ENCODE assay signal across 22 cellular contexts in the genomic region with DNA sequence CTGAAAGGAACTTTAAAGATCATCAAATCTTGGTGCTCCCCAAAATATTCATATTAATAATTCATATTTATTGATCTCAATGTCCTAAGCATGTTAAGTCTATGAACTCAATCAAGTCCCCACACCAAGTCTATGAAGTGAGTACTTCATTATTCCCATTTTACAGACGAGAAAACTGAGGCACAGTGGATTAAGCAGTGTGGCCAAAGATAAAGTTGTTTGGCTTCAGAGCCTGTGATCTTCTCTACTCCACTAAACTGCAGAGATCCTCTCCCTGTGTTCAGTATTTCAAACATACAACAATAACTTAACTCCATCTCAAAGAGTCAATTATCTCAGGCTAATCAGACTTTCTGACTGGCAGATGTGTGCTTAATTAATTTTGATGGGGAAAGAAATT. TPM values are rescaled to one million over a fixed set of nuclear protein-coding genes. Genes with fewer than 3 reads are reported as not detected.
"Had no signal": no experiment of that assay in that cellular context is flagged by ENCODE, and none has a peak within 500 bp of the region (broad histone marks: within the 10 kb centered on the region; RNA-seq: fewer than 3 reads in every experiment).

No MANE protein-coding gene starts in this region.

- H3K27me3 ChIP-seq: breast epithelium had no signal

- H3K4me3 ChIP-seq: breast epithelium, left ventricle myocardium inferior had no signal

- H3K36me3 ChIP-seq: breast epithelium, left ventricle myocardium inferior had no signal

- H3K4me1 Mint-ChIP-seq: activated CD4-positive, alpha-beta memory T cell treated with anti-CD3 and anti-CD28 coated beads, Interleukin-2, amount 10 ng/mL, durations not matched to agents 7 days and 5 days; memory B cell; naive thymus-derived CD4-positive, alpha-beta T cell had no signal

- H3K9me3 Mint-ChIP-seq: activated CD4-positive, alpha-beta memory T cell treated with anti-CD3 and anti-CD28 coated beads, Interleukin-2, amount 10 ng/mL, durations not matched to agents 7 days and 5 days; activated naive CD4-positive, alpha-beta T cell treated with anti-CD3 and anti-CD28 coated beads for 36 hours; activated T-cell treated with anti-CD3 and anti-CD28 coated beads, Interleukin-2, amount 50 U/mL, for 24 hours; activated T-helper 2 cell treated with anti-CD3 and anti-CD28 coated beads, Interferon-gamma antibody, Interleukin-2, Interleukin-4, amounts not matched to agents 10 μg/mL and 5 μg/mL and 100 μg/mL, durations not matched to agents 14 hours and 24 hours and 36 hours; memory B cell; T-helper 2 cell treated with Interferon-gamma antibody and Interleukin-4, amounts not matched to agents 5 μg/mL and 100 μg/mL, for 36 hours; WTC11 had no signal

- H3K36me3 Mint-ChIP-seq: memory B cell; naive thymus-derived CD4-positive, alpha-beta T cell; WTC11 had no signal

- H3K27ac Mint-ChIP-seq: activated CD4-positive, alpha-beta memory T cell treated with anti-CD3 and anti-CD28 coated beads, Interleukin-2, amount 10 ng/mL, durations not matched to agents 7 days and 5 days; activated naive CD4-positive, alpha-beta T cell treated with anti-CD3 and anti-CD28 coated beads for 36 hours; activated T-cell treated with anti-CD3 and anti-CD28 coated beads, Interleukin-2, amount 50 U/mL, for 24 hours; activated T-helper 2 cell treated with anti-CD3 and anti-CD28 coated beads, Interferon-gamma antibody, Interleukin-2, Interleukin-4, amounts not matched to agents 10 μg/mL and 5 μg/mL and 100 μg/mL, durations not matched to agents 14 hours and 24 hours and 36 hours; memory B cell; naive thymus-derived CD4-positive, alpha-beta T cell; T-helper 2 cell treated with Interferon-gamma antibody and Interleukin-4, amounts not matched to agents 5 μg/mL and 100 μg/mL, for 36 hours; WTC11 had no signal

- H3K4me3 Mint-ChIP-seq: activated CD4-positive, alpha-beta memory T cell treated with anti-CD3 and anti-CD28 coated beads, Interleukin-2, amount 10 ng/mL, durations not matched to agents 7 days and 5 days; activated naive CD4-positive, alpha-beta T cell treated with anti-CD3 and anti-CD28 coated beads for 36 hours; activated T-cell treated with anti-CD3 and anti-CD28 coated beads, Interleukin-2, amount 50 U/mL, for 24 hours; memory B cell; naive thymus-derived CD4-positive, alpha-beta T cell; T-helper 2 cell treated with Interferon-gamma antibody and Interleukin-4, amounts not matched to agents 5 μg/mL and 100 μg/mL, for 36 hours; WTC11 had no signal

- ATAC-seq: naive thymus-derived CD4-positive, alpha-beta T cell had no signal

- DNase-seq: activated CD4-positive, alpha-beta memory T cell treated with anti-CD3 and anti-CD28 coated beads, Interleukin-2, amount 10 ng/mL, durations not matched to agents 7 days and 5 days; activated CD4-positive, alpha-beta T cell treated with anti-CD3 and anti-CD28 coated beads for 48 hours; activated naive CD4-positive, alpha-beta T cell treated with anti-CD3 and anti-CD28 coated beads for 36 hours; activated T-cell treated with anti-CD3 and anti-CD28 coated beads, Interleukin-2, amount 50 U/mL, for 24 hours; aorta; cortex of kidney; head of caudate nucleus; kidney glomerular epithelial cell; left ventricle myocardium inferior; naive thymus-derived CD4-positive, alpha-beta T cell; stimulated activated CD4-positive, alpha-beta T cell treated with anti-CD3 and anti-CD28 coated beads, Interleukin-12 subunit alpha, Interleukin-12 subunit beta, amount 100 ng/mL, for 4 hours; stimulated activated CD4-positive, alpha-beta T cell treated with anti-CD3 and anti-CD28 coated beads, Interleukin-1b, Interleukin-23, amount 100 ng/mL, for 48 hours; stimulated activated CD8-positive, alpha-beta memory T cell treated with anti-CD3 and anti-CD28 coated beads, Interleukin-4, amount 100 ng/mL, for 48 hours; stimulated activated naive CD4-positive, alpha-beta T cell; substantia nigra; SW 1271; trophoblast cell had no signal

- H3K9me3 ChIP-seq: breast epithelium, left ventricle myocardium inferior had no signal

RNA-seq across cellular contexts. Expression of a gene that starts 29.8 kb away (rescaled TPM):
- total RNA-seq: activated CD4-positive, alpha-beta memory T cell treated with anti-CD3 and anti-CD28 coated beads, Interleukin-2, amount 10 ng/mL, durations not matched to agents 7 days and 5 days; activated naive CD4-positive, alpha-beta T cell treated with anti-CD3 and anti-CD28 coated beads for 36 hours; activated T-helper 2 cell treated with anti-CD3 and anti-CD28 coated beads, Interferon-gamma antibody, Interleukin-2, Interleukin-4, amounts not matched to agents 10 μg/mL and 5 μg/mL and 100 μg/mL, durations not matched to agents 14 hours and 24 hours and 36 hours; naive thymus-derived CD4-positive, alpha-beta T cell had no signal
